ENCODE assay signal across 1 cellular context in genomic region chr1:13763264-13763663, GRCh38.
TF ChIP-seq lines count a peak whose summit lies in the region.

No MANE protein-coding gene starts in this region.

TF ChIP-seq in HepG2, 621 proteins besides CTCF, POLR2A, EP300 and RAD21 (continued from another document):
- TF ChIP-seq HMGXB3 (CRISPR knock-in tag; IDR thresholded peaks at IDR 0.05; ENCODE audit: borderline replicate concordance) (no peak), ZNF792 (CRISPR knock-in tag; IDR thresholded peaks at IDR 0.05) (no peak), AHR (CRISPR knock-in tag; IDR thresholded peaks at IDR 0.05) (no peak), CENPX (CRISPR knock-in tag; IDR thresholded peaks at IDR 0.05) (no peak), GATAD2A (CRISPR knock-in tag; IDR thresholded peaks at IDR 0.05) (no peak), ZNF234 (CRISPR knock-in tag; conservative IDR thresholded peaks at IDR 0.05) (no peak), WIZ (CRISPR knock-in tag; IDR thresholded peaks at IDR 0.05) (no peak), BORCS8-MEF2B (CRISPR knock-in tag; IDR thresholded peaks at IDR 0.05) (no peak)
